ENCODE assay signal across 28 cellular contexts in the genomic region with DNA sequence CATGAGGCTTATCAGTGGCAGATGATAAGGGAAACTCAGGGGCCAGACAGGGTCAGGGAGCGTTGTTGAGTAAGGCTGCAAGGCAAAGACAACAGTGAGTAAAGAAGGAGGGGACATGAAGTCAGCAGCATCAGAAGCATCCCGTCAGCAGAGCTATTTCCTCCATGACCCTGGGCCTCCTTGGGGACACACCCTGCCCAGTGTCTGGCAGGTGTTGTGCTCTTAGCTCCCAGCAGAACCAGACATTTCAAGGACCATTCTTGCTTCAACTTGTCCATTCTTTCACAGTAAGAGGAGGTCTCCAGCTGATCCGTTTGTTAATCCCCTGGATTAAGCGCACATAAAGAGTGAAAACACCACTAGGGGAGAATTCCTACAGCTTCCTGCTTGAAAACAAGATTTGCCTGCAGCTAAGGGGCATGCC.
A peak's percentile ranks its signal among the peaks of the same experiment; 100 is the strongest.
DNase-seq lines count a peak whose midpoint lies in the region; ATAC-seq and TF ChIP-seq lines count a peak whose summit lies in the region.
"Had no signal": no experiment of that assay in that cellular context is flagged by ENCODE, and none has a peak within 500 bp of the region (broad histone marks: within the 10 kb centered on the region; RNA-seq: fewer than 3 reads in every experiment).

No MANE protein-coding gene starts in this region.

- H3K27me3 Mint-ChIP-seq in H9 (ENCODE audit: low read depth) (peaks cover 2% of the 10 kb centered on the region; the same call in 1 of the 2 replicates), neural progenitor cell (ENCODE audit: insufficient read depth, low read depth) (peaks cover 17% of the 10 kb centered on the region)
- H3K27me3 Mint-ChIP-seq: dendritic cell treated with granulocyte-macrophage colony-stimulating factor and Interleukin-4, amounts not matched to agents 40 ng/mL and 50 ng/mL, for 4 days; IgD-negative memory B cell had no signal

- H4K20me1 ChIP-seq in H9 (ENCODE audit: control insufficient read depth, insufficient read depth, insufficient read length) (no peaks in the 10 kb centered on the region), neural progenitor cell (ENCODE audit: low read depth) (no peaks in the 10 kb centered on the region)

- no peak overlapping the region for H2BK12ac ChIP-seq in H9 (ENCODE audit: insufficient read length, low read depth, low read length)

- no peak overlapping the region for H3K14ac ChIP-seq in H9 (ENCODE audit: insufficient read depth, low read length)

- H3K9ac ChIP-seq in H9 (ENCODE audit: extremely low read depth, insufficient read length, low read length) (no peak overlapping the region), neural progenitor cell (no peak overlapping the region)
- H3K9ac ChIP-seq: SK-N-SH had no signal

- peaks cover 17% of the 10 kb centered on the region for H3F3A ChIP-seq in neural progenitor cell (ENCODE audit: low read depth)

- WGBS in H9 (ENCODE audit: extremely low coverage, insufficient read length, low lambda C conversion rate): no CpG with 5 or more reads among the region's 4 CpGs

- H3K36me3 Mint-ChIP-seq in H9 (ENCODE audit: insufficient read depth in 1 of 3, low read depth in 3 of 3) (peaks cover 12 to 34% (median 22%) of the 10 kb centered on the region in 3 experiments; a peak in 6 of 7 replicates), neural progenitor cell (no peaks in the 10 kb centered on the region)
- H3K36me3 Mint-ChIP-seq: IgD-negative memory B cell; naive B cell; stimulated activated effector memory CD8-positive, alpha-beta T cell treated with anti-CD3 and anti-CD28 coated beads, Interleukin-12 subunit alpha, Interleukin-12 subunit beta, amount 100 ng/mL, for 72 hours had no signal

- no peaks in the 10 kb centered on the region for H3K23me2 ChIP-seq in H9 (ENCODE audit: insufficient read length, low read depth, low read length, poor library complexity, severe bottlenecking)

- no peak overlapping the region for H2BK5ac ChIP-seq in H9 (ENCODE audit: insufficient read length, low read length)

- no peak overlapping the region for H3K4me3 ChIP-seq in epithelial cell of esophagus (ENCODE audit: low read length)
- H3K4me3 ChIP-seq in neural progenitor cell: no peak overlapping the region
- H3K4me3 ChIP-seq: MG63, spleen, vagina had no signal

- H3K4me1 Mint-ChIP-seq in H9: peaks cover 7 to 9% of the 10 kb centered on the region in 2 experiments
- H3K4me1 Mint-ChIP-seq in neural progenitor cell: peaks cover 12% of the 10 kb centered on the region
- H3K4me1 Mint-ChIP-seq: IgD-negative memory B cell; naive B cell; stimulated activated effector memory CD8-positive, alpha-beta T cell treated with anti-CD3 and anti-CD28 coated beads, Interleukin-12 subunit alpha, Interleukin-12 subunit beta, amount 100 ng/mL, for 72 hours had no signal

- no peak overlapping the region for H2BK20ac ChIP-seq in H9 (ENCODE audit: low read depth, low read length, poor library complexity, severe bottlenecking)

- no peaks in the 10 kb centered on the region for H3K79me1 ChIP-seq in H9 (ENCODE audit: insufficient read depth, low read depth, low read length, poor library complexity, severe bottlenecking)

- H3K79me2 ChIP-seq in H9 (ENCODE audit: insufficient read depth, low read length) (no peaks in the 10 kb centered on the region), neural progenitor cell (ENCODE audit: low read depth) (no peaks in the 10 kb centered on the region)

- no peak overlapping the region for H3K23ac ChIP-seq in H9 (ENCODE audit: insufficient read length, low read depth, low read length)

- H4K91ac ChIP-seq in H9 (ENCODE audit: insufficient read length, low read depth, low read length): no peak overlapping the region

- no peak overlapping the region for H2AFZ ChIP-seq in H9 (ENCODE audit: low read length)
- no peak overlapping the region for H2AFZ ChIP-seq in neural progenitor cell (replicated peaks)

- H3K18ac ChIP-seq in H9 (ENCODE audit: insufficient read length, low read depth, low read length): no peak overlapping the region

- H3K56ac ChIP-seq in H9 (ENCODE audit: insufficient read length, low read depth, low read length): no peak overlapping the region

- DNase-seq in H9: no peak
- peak; percentile 37 for DNase-seq in NCI-H82 treated with DMSO at 0.1 percent for 48 hours (lab: John Stamatoyannopoulos, UW; ENCODE audit: unreplicated experiment)
- DNase-seq in epithelial cell of esophagus (ENCODE audit: low read depth): peak; percentile 46
- DNase-seq in neural progenitor cell (ENCODE audit: low spot score): peak; percentile 76
- no peak for DNase-seq in NCI-H526 treated with DMSO at 0.1 percent for 48 hours (lab: John Stamatoyannopoulos, UW)
- DNase-seq in A172 (ENCODE audit: low spot score): no peak
- DNase-seq: activated naive CD4-positive, alpha-beta T cell treated with anti-CD3 and anti-CD28 coated beads, Interleukin-2, amount 50 U/mL, for 16 hours; C1 segment of cervical spinal cord; head of caudate nucleus; mesenchymal stem cell; MG63; naive B cell; NCI-H1436; NCI-H2107; NCI-H510A; retina; SK-N-SH; spleen; stimulated activated CD4-positive, alpha-beta T cell treated with anti-CD3 and anti-CD28 coated beads, Interleukin-2, amount 100 ng/mL, for 48 hours; T-helper 2 cell; WERI-Rb-1 had no signal

- no peaks in the 10 kb centered on the region for H3K36me3 ChIP-seq in neural progenitor cell
- H3K36me3 ChIP-seq: MG63, spleen, vagina, WERI-Rb-1 had no signal

- H3K27ac Mint-ChIP-seq in H9 (peak overlapping the region in 2 of 3 experiments; percentile 41 to 87; a peak in 3 of 7 replicates), neural progenitor cell (no peak overlapping the region)
- H3K27ac Mint-ChIP-seq: dendritic cell treated with granulocyte-macrophage colony-stimulating factor and Interleukin-4, amounts not matched to agents 40 ng/mL and 50 ng/mL, for 4 days; IgD-negative memory B cell; naive B cell; stimulated activated effector memory CD8-positive, alpha-beta T cell treated with anti-CD3 and anti-CD28 coated beads, Interleukin-12 subunit alpha, Interleukin-12 subunit beta, amount 100 ng/mL, for 72 hours had no signal

- H3K9me3 ChIP-seq in H9 (ENCODE audit: control insufficient read depth, low read depth, low read length): no peaks in the 10 kb centered on the region
- peaks cover 7% of the 10 kb centered on the region for H3K9me3 ChIP-seq in neural progenitor cell (ENCODE audit: low read depth)
- H3K9me3 ChIP-seq: SK-N-SH, vagina had no signal

- no peak overlapping the region for H4K5ac ChIP-seq in H9 (ENCODE audit: insufficient read length, low read depth, low read length)

- H3T11ph ChIP-seq in H9 (ENCODE audit: low read length): no peak overlapping the region

- H3K27ac ChIP-seq in H9 (ENCODE audit: insufficient read length, low read depth, low read length): no peak overlapping the region
- H3K27ac ChIP-seq in neural progenitor cell: peak overlapping the region; percentile 74
- H3K27ac ChIP-seq: spleen, vagina, WERI-Rb-1 had no signal

- TF ChIP-seq CTCF in H9 (conservative IDR thresholded peaks at IDR 0.05): no peak
- no peak for TF ChIP-seq CTCF in epithelial cell of esophagus (IDR thresholded peaks at IDR 0.05; ENCODE audit: insufficient read depth, low read depth, low read length, missing control alignments)
- no peak for TF ChIP-seq CTCF in neural progenitor cell (IDR thresholded peaks at IDR 0.05)

- H3K4me1 ChIP-seq in H9 (ENCODE audit: insufficient read depth, low read length): no peaks in the 10 kb centered on the region
- peaks cover 9% of the 10 kb centered on the region for H3K4me1 ChIP-seq in neural progenitor cell
- H3K4me1 ChIP-seq: spleen, vagina had no signal

- H3K9me3 Mint-ChIP-seq in H9 (peaks cover 33 to 45% of the 10 kb centered on the region in 2 experiments), neural progenitor cell (peaks cover 36% of the 10 kb centered on the region)

- H2BK15ac ChIP-seq in H9 (ENCODE audit: low read depth, low read length): no peak overlapping the region

- no peak overlapping the region for H2AK5ac ChIP-seq in H9 (ENCODE audit: insufficient read length, low read length)

- ATAC-seq in GM19395 (IDR thresholded peaks at IDR 0.05; ENCODE audit: unreplicated experiment) (no peak), HG03442 (IDR thresholded peaks at IDR 0.05; ENCODE audit: unreplicated experiment) (no peak)
- ATAC-seq: left lobe of liver; stimulated activated effector memory CD8-positive, alpha-beta T cell treated with anti-CD3 and anti-CD28 coated beads, Interleukin-12 subunit alpha, Interleukin-12 subunit beta, amount 100 ng/mL, for 72 hours had no signal

- no peak overlapping the region for H2BK120ac ChIP-seq in H9 (ENCODE audit: low read depth, low read length, poor library complexity, severe bottlenecking)

- H4K8ac ChIP-seq in H9 (replicated peaks; ENCODE audit: insufficient read length, low read depth, low read length): no peak overlapping the region

- H3K27me3 ChIP-seq in H9 (ENCODE audit: insufficient read depth, low read length) (no peaks in the 10 kb centered on the region), neural progenitor cell (no peaks in the 10 kb centered on the region)
- H3K27me3 ChIP-seq: MG63, spleen, vagina had no signal

- no peak overlapping the region for H3K4ac ChIP-seq in H9 (ENCODE audit: low read depth, low read length)

- H3K4me3 Mint-ChIP-seq in H9 (no peak overlapping the region), neural progenitor cell (no peak overlapping the region)
- H3K4me3 Mint-ChIP-seq: dendritic cell treated with granulocyte-macrophage colony-stimulating factor and Interleukin-4, amounts not matched to agents 40 ng/mL and 50 ng/mL, for 4 days; IgD-negative memory B cell; naive B cell; stimulated activated effector memory CD8-positive, alpha-beta T cell treated with anti-CD3 and anti-CD28 coated beads, Interleukin-12 subunit alpha, Interleukin-12 subunit beta, amount 100 ng/mL, for 72 hours had no signal

- H3K4me2 ChIP-seq in H9 (ENCODE audit: insufficient read depth, insufficient read length, low read length) (no peak overlapping the region), neural progenitor cell (peak overlapping the region; percentile 36)
- H3K4me2 ChIP-seq: SK-N-SH had no signal

Comparison
In these comparisons a context has a peak if more than half of its experiments do, and no peak if none do; other contexts are left out.
1. DNase-seq: peak in NCI-H82 treated with DMSO at 0.1 percent for 48 hours (single experiment), epithelial cell of esophagus (single experiment) and neural progenitor cell (single experiment); none in H9 (single experiment), NCI-H526 treated with DMSO at 0.1 percent for 48 hours (single experiment) and A172 (single experiment).